33 cellular contexts compared by ENCODE assay signal in the genomic region with DNA sequence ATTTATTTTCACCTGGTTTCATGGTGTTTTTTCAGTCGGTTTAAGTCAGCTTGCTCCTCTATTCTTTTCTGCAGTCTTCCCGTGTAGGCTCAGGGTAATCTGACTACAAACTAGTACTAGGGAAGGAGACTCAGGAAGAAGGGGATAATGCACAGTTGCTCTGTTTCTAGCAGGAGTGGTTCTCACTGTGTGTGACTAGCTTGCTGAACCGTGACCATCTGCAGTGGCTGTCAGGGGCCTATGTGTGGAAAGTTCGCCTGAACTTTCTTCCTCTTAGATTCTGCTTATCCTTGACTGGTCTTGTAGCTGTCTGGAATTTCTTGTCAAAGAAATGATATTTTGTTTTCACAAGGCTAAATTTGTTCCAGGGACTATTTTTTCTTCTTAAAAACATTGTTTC. TPM values are rescaled to one million over a fixed set of nuclear protein-coding genes. Genes with fewer than 3 reads are reported as not detected.
DNase-seq lines count a peak whose midpoint lies in the region; ATAC-seq and TF ChIP-seq lines count a peak whose summit lies in the region.
"Had no signal": no experiment of that assay in that cellular context is flagged by ENCODE, and none has a peak within 500 bp of the region (broad histone marks: within the 10 kb centered on the region; RNA-seq: fewer than 3 reads in every experiment).

No MANE protein-coding gene starts in this region.

- H3K4me3 Mint-ChIP-seq in WTC11, result no peak overlapping the region
- H3K4me3 Mint-ChIP-seq: immature natural killer cell; natural killer cell treated with Interleukin-12 subunit alpha and Interleukin-12 subunit beta and Interleukin-15 and Interleukin-18, amount 100 ng/mL, for 72 hours; stimulated activated effector memory CD8-positive, alpha-beta T cell treated with anti-CD3 and anti-CD28 coated beads, Interleukin-12 subunit alpha, Interleukin-12 subunit beta, amount 100 ng/mL, for 72 hours had no signal

- CTCF ChIA-PET in WTC11 (lab: Charles Lee), result interaction anchor here (0.9 kb wide), 1 partner anchor 94 kb away, joined by 3 read pairs; no protein-coding TSS in a partner anchor

- H3K27me3 ChIP-seq in lung (ENCODE audit: control insufficient read depth, insufficient read depth), result no peaks in the 10 kb centered on the region
- H3K27me3 ChIP-seq: right lobe of liver, upper lobe of right lung had no signal

- no peak overlapping the region for H3K4me3 ChIP-seq in lung
- H3K4me3 ChIP-seq: mucosa of descending colon, right lobe of liver, upper lobe of right lung had no signal

- POLR2A ChIA-PET in WTC11 (lab: Charles Lee), result no interaction called here

- peaks cover 15% of the 10 kb centered on the region for H3K4me1 Mint-ChIP-seq in WTC11
- H3K4me1 Mint-ChIP-seq: immature natural killer cell; stimulated activated effector memory CD8-positive, alpha-beta T cell treated with anti-CD3 and anti-CD28 coated beads, Interleukin-12 subunit alpha, Interleukin-12 subunit beta, amount 100 ng/mL, for 72 hours had no signal

- H3K27ac Mint-ChIP-seq in WTC11, result no peak overlapping the region
- H3K27ac Mint-ChIP-seq: immature natural killer cell; natural killer cell treated with Interleukin-12 subunit alpha and Interleukin-12 subunit beta and Interleukin-15 and Interleukin-18, amount 100 ng/mL, for 72 hours; stimulated activated effector memory CD8-positive, alpha-beta T cell treated with anti-CD3 and anti-CD28 coated beads, Interleukin-12 subunit alpha, Interleukin-12 subunit beta, amount 100 ng/mL, for 72 hours had no signal

- H3K36me3 ChIP-seq in lung (ENCODE audit: control insufficient read depth in 2 of 2, insufficient read depth in 2 of 2, low read length in 2 of 2), result no peaks in the 10 kb centered on the region
- H3K36me3 ChIP-seq: right lobe of liver, upper lobe of right lung had no signal

- no peaks in the 10 kb centered on the region for H3K4me1 ChIP-seq in lung (ENCODE audit: control insufficient read depth in 2 of 2, insufficient read depth in 2 of 2, low read length in 2 of 2)
- H3K4me1 ChIP-seq: Caco-2, right lobe of liver, upper lobe of right lung had no signal

- no peak for DNase-seq in WTC11 (ENCODE audit: low spot score)
- DNase-seq in lung (ENCODE audit: low spot score), result peak; percentile 14
- DNase-seq in GF-D8 (lab: John Stamatoyannopoulos, UW), result no peak
- DNase-seq in HCEC 1CT, result no peak
- DNase-seq in OCI-M2 (lab: John Stamatoyannopoulos, UW; ENCODE audit: unreplicated experiment), result no peak
- DNase-seq: activated CD4-positive, alpha-beta T cell treated with anti-CD3 and anti-CD28 coated beads for 48 hours; activated CD8-positive, alpha-beta memory T cell treated with anti-CD3 and anti-CD28 coated beads for 24 hours; activated effector memory CD4-positive, alpha-beta T cell treated with anti-CD3 and anti-CD28 coated beads, Interleukin-2, amount 50 U/mL, for 16 hours; activated T-cell treated with anti-CD3 and anti-CD28 coated beads, Interleukin-2, amount 50 U/mL, for 1 hour; Caco-2; cerebellar nuclear complex; hypothalamus; immature natural killer cell; mucosa of descending colon; NCI-H1694 treated with DMSO at 0.1 percent for 48 hours; NCI-H748 treated with DMSO at 0.1 percent for 48 hours; OCI-M1; right lobe of liver; stimulated activated CD4-positive, alpha-beta T cell treated with anti-CD3 and anti-CD28 coated beads, Interleukin-12 subunit alpha, Interleukin-12 subunit beta, amount 100 ng/mL, for 4 hours; stimulated activated CD4-positive, alpha-beta T cell treated with anti-CD3 and anti-CD28 coated beads, Interleukin-4, amount 100 ng/mL, for 24 hours; substantia nigra; upper lobe of right lung had no signal

- H3K27ac ChIP-seq in lung (ENCODE audit: low read depth in 1 of 2, low read length in 1 of 2), result no peak overlapping the region
- H3K27ac ChIP-seq: C4-2B, HL-60, right lobe of liver, upper lobe of right lung had no signal

- H3K36me3 Mint-ChIP-seq in WTC11, result peaks cover 6% of the 10 kb centered on the region
- H3K36me3 Mint-ChIP-seq: natural killer cell treated with Interleukin-12 subunit alpha and Interleukin-12 subunit beta and Interleukin-15 and Interleukin-18, amount 100 ng/mL, for 72 hours; stimulated activated effector memory CD8-positive, alpha-beta T cell treated with anti-CD3 and anti-CD28 coated beads, Interleukin-12 subunit alpha, Interleukin-12 subunit beta, amount 100 ng/mL, for 72 hours had no signal

- peaks cover 10% of the 10 kb centered on the region for H3K9me3 Mint-ChIP-seq in WTC11

- ATAC-seq in HG03469 (IDR thresholded peaks at IDR 0.05; ENCODE audit: unreplicated experiment) (peak; percentile 52), WTC11 (peak; percentile 28; the same call in 1 of the 2 replicates), lung (ENCODE audit: insufficient read depth, low FRiP score) (no peak), HG03378 (IDR thresholded peaks at IDR 0.05; ENCODE audit: unreplicated experiment) (no peak)
- ATAC-seq: mucosa of descending colon; natural killer cell treated with Interleukin-12 subunit alpha and Interleukin-12 subunit beta and Interleukin-15 and Interleukin-18, amount 100 ng/mL, for 72 hours; right lobe of liver; Right ventricle myocardium inferior; SK-N-SH treated with all-trans-retinoic acid at 6 μM for 48 hours; stimulated activated effector memory CD8-positive, alpha-beta T cell treated with anti-CD3 and anti-CD28 coated beads, Interleukin-12 subunit alpha, Interleukin-12 subunit beta, amount 100 ng/mL, for 72 hours; upper lobe of right lung had no signal

- no peak for TF ChIP-seq CTCF in WTC11 (IDR thresholded peaks at IDR 0.05)
- no peak for TF ChIP-seq CTCF in lung (IDR thresholded peaks at IDR 0.05; ENCODE audit: control extremely low read depth, extremely low read depth)

- WGBS in lung, 2 donors, result 63 to 71% methylated on average over 4 of the region's 4 CpGs

- H3K9me3 ChIP-seq in lung (ENCODE audit: control insufficient read depth in 2 of 2, insufficient read depth in 1 of 2, low read length in 1 of 2), result no peaks in the 10 kb centered on the region
- H3K9me3 ChIP-seq: Caco-2, mucosa of descending colon, right lobe of liver, upper lobe of right lung had no signal

- H3K27me3 Mint-ChIP-seq in WTC11 (ENCODE audit: low read depth), result peaks cover 2% of the 10 kb centered on the region; the same call in 1 of the 2 replicates
- H3K27me3 Mint-ChIP-seq: natural killer cell treated with Interleukin-12 subunit alpha and Interleukin-12 subunit beta and Interleukin-15 and Interleukin-18, amount 100 ng/mL, for 72 hours had no signal

TF ChIP-seq in WTC11, 78 proteins besides CTCF, POLR2A, EP300 and RAD21 (continues in another document):
- TF ChIP-seq, protein P1, sequence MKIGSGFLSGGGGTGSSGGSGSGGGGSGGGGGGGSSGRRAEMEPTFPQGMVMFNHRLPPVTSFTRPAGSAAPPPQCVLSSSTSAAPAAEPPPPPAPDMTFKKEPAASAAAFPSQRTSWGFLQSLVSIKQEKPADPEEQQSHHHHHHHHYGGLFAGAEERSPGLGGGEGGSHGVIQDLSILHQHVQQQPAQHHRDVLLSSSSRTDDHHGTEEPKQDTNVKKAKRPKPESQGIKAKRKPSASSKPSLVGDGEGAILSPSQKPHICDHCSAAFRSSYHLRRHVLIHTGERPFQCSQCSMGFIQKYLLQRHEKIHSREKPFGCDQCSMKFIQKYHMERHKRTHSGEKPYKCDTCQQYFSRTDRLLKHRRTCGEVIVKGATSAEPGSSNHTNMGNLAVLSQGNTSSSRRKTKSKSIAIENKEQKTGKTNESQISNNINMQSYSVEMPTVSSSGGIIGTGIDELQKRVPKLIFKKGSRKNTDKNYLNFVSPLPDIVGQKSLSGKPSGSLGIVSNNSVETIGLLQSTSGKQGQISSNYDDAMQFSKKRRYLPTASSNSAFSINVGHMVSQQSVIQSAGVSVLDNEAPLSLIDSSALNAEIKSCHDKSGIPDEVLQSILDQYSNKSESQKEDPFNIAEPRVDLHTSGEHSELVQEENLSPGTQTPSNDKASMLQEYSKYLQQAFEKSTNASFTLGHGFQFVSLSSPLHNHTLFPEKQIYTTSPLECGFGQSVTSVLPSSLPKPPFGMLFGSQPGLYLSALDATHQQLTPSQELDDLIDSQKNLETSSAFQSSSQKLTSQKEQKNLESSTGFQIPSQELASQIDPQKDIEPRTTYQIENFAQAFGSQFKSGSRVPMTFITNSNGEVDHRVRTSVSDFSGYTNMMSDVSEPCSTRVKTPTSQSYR (CRISPR knock-in tag; IDR thresholded peaks at IDR 0.05), result no peak
- TF ChIP-seq ZNF317 (CRISPR knock-in tag; IDR thresholded peaks at IDR 0.05; ENCODE audit: borderline replicate concordance, low read depth) (no peak), FOXJ3 (CRISPR knock-in tag; IDR thresholded peaks at IDR 0.05; ENCODE audit: borderline replicate concordance) (no peak), MLX (CRISPR knock-in tag; IDR thresholded peaks at IDR 0.05) (no peak), JUN (CRISPR knock-in tag; IDR thresholded peaks at IDR 0.05) (no peak), NR3C1 (CRISPR knock-in tag; conservative IDR thresholded peaks at IDR 0.05; ENCODE audit: low read depth) (no peak), NFE2L1 (CRISPR knock-in tag; IDR thresholded peaks at IDR 0.05) (no peak), TEAD4 (CRISPR knock-in tag; IDR thresholded peaks at IDR 0.05) (no peak), CBFB (CRISPR knock-in tag; IDR thresholded peaks at IDR 0.05; ENCODE audit: low read depth) (no peak), SP1 (CRISPR knock-in tag; conservative IDR thresholded peaks at IDR 0.05) (no peak), ZNF138 (CRISPR knock-in tag; conservative IDR thresholded peaks at IDR 0.05) (no peak)
- TF ChIP-seq, protein P2, sequence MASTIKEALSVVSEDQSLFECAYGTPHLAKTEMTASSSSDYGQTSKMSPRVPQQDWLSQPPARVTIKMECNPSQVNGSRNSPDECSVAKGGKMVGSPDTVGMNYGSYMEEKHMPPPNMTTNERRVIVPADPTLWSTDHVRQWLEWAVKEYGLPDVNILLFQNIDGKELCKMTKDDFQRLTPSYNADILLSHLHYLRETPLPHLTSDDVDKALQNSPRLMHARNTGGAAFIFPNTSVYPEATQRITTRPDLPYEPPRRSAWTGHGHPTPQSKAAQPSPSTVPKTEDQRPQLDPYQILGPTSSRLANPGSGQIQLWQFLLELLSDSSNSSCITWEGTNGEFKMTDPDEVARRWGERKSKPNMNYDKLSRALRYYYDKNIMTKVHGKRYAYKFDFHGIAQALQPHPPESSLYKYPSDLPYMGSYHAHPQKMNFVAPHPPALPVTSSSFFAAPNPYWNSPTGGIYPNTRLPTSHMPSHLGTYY (CRISPR knock-in tag; IDR thresholded peaks at IDR 0.05), result no peak

RNA-seq across cellular contexts. Expression of gene AQP4, which starts 46.3 kb away (rescaled TPM):
- total RNA-seq in WTC11 (2021) (2.8 to 4.5 TPM (median 3.7 TPM) in 3 replicates), lung (100 to 1,000 TPM; 191 to 490 TPM)
- 100 to 1,000 TPM in 1 of 2 donors, 10 to 100 TPM in 1; 49.5 to 140 TPM for polyA plus RNA-seq in lung
- total RNA-seq: fibroblast of lung; natural killer cell treated with Interleukin-12 subunit alpha and Interleukin-12 subunit beta and Interleukin-15 and Interleukin-18, amount 100 ng/mL, for 72 hours; posterior vena cava; T-helper 2 cell treated with Interferon-gamma antibody and Interleukin-4, amounts not matched to agents 100 ng/mL and 5 ng/mL, for 36 hours had no signal
- polyA plus RNA-seq: fibroblast of lung, immature natural killer cell had no signal

Comparison
In these comparisons a context has a peak if more than half of its experiments do, and no peak if none do; other contexts are left out.
1. ATAC-seq: peak in HG03469 (single experiment) and WTC11 (single experiment); none in lung (single experiment) and HG03378 (single experiment).
2. RNA of gene AQP4, which starts 46.3 kb away (total RNA-seq): 191 to 490 TPM in lung; 2.8 to 4.5 TPM in WTC11; every median in the first group is over 10 times any median in the second.